ENCODE assay signal across 10 cellular contexts in the genomic region with DNA sequence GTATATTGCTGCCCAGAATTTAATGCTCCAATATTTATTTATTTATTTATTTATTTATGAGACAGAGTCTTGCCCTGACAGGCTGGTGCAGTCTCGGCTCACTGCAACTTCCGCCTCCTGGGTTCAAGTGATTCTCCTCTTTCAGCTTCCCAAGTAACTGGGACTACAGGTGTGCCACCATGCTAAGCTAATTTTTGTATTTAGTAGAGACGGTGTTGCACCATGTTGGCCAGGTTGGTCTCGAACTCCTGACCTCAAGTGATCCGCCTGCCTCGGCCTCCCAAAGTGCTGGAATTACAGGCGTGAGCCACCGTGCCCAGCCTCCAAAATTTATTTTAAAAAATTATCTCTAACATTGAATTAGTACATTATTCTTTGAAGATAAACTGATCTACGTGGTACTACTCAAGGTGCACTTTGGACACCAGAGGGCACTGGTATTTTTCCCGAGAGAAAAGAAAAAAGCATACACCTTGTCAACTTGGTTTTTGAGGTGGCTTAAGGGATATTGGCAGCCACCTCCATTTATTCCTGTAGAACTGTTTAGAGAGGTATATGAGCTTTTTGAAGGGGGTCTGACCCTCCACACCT. TPM values are rescaled to one million over a fixed set of nuclear protein-coding genes. Genes with fewer than 3 reads are reported as not detected.
DNase-seq lines count a peak whose midpoint lies in the region; ATAC-seq and TF ChIP-seq lines count a peak whose summit lies in the region.
"Had no signal": no experiment of that assay in that cellular context is flagged by ENCODE, and none has a peak within 500 bp of the region (broad histone marks: within the 10 kb centered on the region; RNA-seq: fewer than 3 reads in every experiment).

No MANE protein-coding gene starts in this region.

- H3K36me3 Mint-ChIP-seq in natural killer cell = peaks cover 8% of the 10 kb centered on the region
- H3K36me3 Mint-ChIP-seq in natural killer cell treated with Interleukin-12 subunit alpha and Interleukin-12 subunit beta and Interleukin-15 and Interleukin-18, amount 100 ng/mL, for 72 hours = peaks cover 5% of the 10 kb centered on the region

- intact Hi-C loops in natural killer cell (cut with micrococcal nuclease) = no loop called here

- H3K27me3 Mint-ChIP-seq in natural killer cell (ENCODE audit: low read depth in 2 of 2) = peaks cover 6 to 7% of the 10 kb centered on the region in 2 donors
- no peaks in the 10 kb centered on the region for H3K27me3 Mint-ChIP-seq in natural killer cell treated with Interleukin-12 subunit alpha and Interleukin-12 subunit beta and Interleukin-15 and Interleukin-18, amount 100 ng/mL, for 72 hours

- no peak for TF ChIP-seq CTCF in natural killer cell (IDR thresholded peaks at IDR 0.05)
- TF ChIP-seq CTCF in fibroblast of pulmonary artery (IDR thresholded peaks at IDR 0.05; ENCODE audit: low read length, missing control alignments) = peak; percentile 24

- H3K27ac Mint-ChIP-seq in natural killer cell = peak overlapping the region in 1 of 2 donors; percentile 66
- peak overlapping the region in 1 of 2 donors; percentile 64 for H3K27ac Mint-ChIP-seq in natural killer cell treated with Interleukin-12 subunit alpha and Interleukin-12 subunit beta and Interleukin-15 and Interleukin-18, amount 100 ng/mL, for 72 hours

- peak overlapping the region; percentile 98 for H3K4me3 Mint-ChIP-seq in natural killer cell
- no peak overlapping the region for H3K4me3 Mint-ChIP-seq in natural killer cell treated with Interleukin-12 subunit alpha and Interleukin-12 subunit beta and Interleukin-15 and Interleukin-18, amount 100 ng/mL, for 72 hours

- no peak for ATAC-seq in natural killer cell
- no peak for ATAC-seq in natural killer cell treated with Interleukin-12 subunit alpha and Interleukin-12 subunit beta and Interleukin-15 and Interleukin-18, amount 100 ng/mL, for 72 hours
- ATAC-seq in HG03520 (IDR thresholded peaks at IDR 0.05; ENCODE audit: unreplicated experiment) = no peak
- no peak for ATAC-seq in HG03159 (IDR thresholded peaks at IDR 0.05; ENCODE audit: unreplicated experiment)

- DNase-seq in natural killer cell = no peak
- DNase-seq in natural killer cell treated with Interleukin-12 subunit alpha and Interleukin-12 subunit beta and Interleukin-15 and Interleukin-18, amount 100 ng/mL, for 72 hours (ENCODE audit: low spot score) = no peak
- peak; percentile 24 for DNase-seq in RPMI8226
- DNase-seq in fibroblast of pulmonary artery (ENCODE audit: low read depth) = no peak
- no peak for DNase-seq in HuH-7.5 (ENCODE audit: low spot score)
- DNase-seq in effector CD8-positive, alpha-beta T cell (lab: John Stamatoyannopoulos, UW) = no peak
- DNase-seq: activated CD4-positive, alpha-beta T cell treated with anti-CD3 and anti-CD28 coated beads, Interleukin-2, amount 50 U/mL, for 4 hours; NCI-H1694 had no signal

- peaks cover 30 to 32% of the 10 kb centered on the region in 2 donors for H3K4me1 Mint-ChIP-seq in natural killer cell
- peaks cover 12 to 17% of the 10 kb centered on the region in 2 donors for H3K4me1 Mint-ChIP-seq in natural killer cell treated with Interleukin-12 subunit alpha and Interleukin-12 subunit beta and Interleukin-15 and Interleukin-18, amount 100 ng/mL, for 72 hours (ENCODE audit: low read depth in 2 of 2)

- no peaks in the 10 kb centered on the region for H3K9me3 Mint-ChIP-seq in natural killer cell
- H3K9me3 Mint-ChIP-seq in natural killer cell treated with Interleukin-12 subunit alpha and Interleukin-12 subunit beta and Interleukin-15 and Interleukin-18, amount 100 ng/mL, for 72 hours = no peaks in the 10 kb centered on the region

- no peak overlapping the region for H3K4me3 ChIP-seq in fibroblast of pulmonary artery (replicated peaks; ENCODE audit: low read depth, low read length)

RNA-seq across cellular contexts. Expression of a gene that starts 1.4 kb away (rescaled TPM):
- total RNA-seq in natural killer cell = 10 to 100 TPM in 2 of 3 donors, 1 to 10 TPM in 1; 6.8 to 15.2 (median 12.2) TPM
- 10 to 100 TPM; 18.9 to 30.5 TPM for total RNA-seq in natural killer cell treated with Interleukin-12 subunit alpha and Interleukin-12 subunit beta and Interleukin-15 and Interleukin-18, amount 100 ng/mL, for 72 hours

RNA-seq across cellular contexts. Expression of a gene that starts 9.8 kb away (rescaled TPM):
- 10 to 100 TPM; 38.9 to 48.7 (median 39.2) TPM for total RNA-seq in natural killer cell
- total RNA-seq in natural killer cell treated with Interleukin-12 subunit alpha and Interleukin-12 subunit beta and Interleukin-15 and Interleukin-18, amount 100 ng/mL, for 72 hours = 10 to 100 TPM; 25.6 to 29.9 TPM
